ENCODE assay signal across 1 cellular context in the genomic region with DNA sequence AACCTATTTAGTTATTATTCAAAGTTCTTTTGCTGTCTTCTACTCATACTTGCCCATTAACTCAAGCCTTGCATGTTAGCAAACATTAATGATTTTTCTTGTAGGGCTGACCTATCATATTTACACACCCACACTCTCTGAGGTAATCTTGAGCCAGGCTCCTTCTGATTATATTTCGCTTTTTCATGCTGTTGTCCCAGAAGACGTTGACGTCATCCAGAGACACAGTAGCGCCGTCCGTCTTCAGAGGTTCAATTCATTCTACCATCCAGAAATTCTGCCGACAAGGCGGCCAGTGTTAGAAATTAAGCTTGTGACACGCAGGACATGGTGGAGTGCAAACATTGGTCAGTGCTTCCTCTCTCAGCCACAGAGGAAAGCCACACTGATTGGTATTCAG.
TF ChIP-seq lines count a peak whose summit lies in the region.

No MANE protein-coding gene starts in this region.

TF ChIP-seq in GM23338, 12 proteins besides CTCF, POLR2A, EP300 and RAD21 (continued from another document):
- TF ChIP-seq, protein P1, sequence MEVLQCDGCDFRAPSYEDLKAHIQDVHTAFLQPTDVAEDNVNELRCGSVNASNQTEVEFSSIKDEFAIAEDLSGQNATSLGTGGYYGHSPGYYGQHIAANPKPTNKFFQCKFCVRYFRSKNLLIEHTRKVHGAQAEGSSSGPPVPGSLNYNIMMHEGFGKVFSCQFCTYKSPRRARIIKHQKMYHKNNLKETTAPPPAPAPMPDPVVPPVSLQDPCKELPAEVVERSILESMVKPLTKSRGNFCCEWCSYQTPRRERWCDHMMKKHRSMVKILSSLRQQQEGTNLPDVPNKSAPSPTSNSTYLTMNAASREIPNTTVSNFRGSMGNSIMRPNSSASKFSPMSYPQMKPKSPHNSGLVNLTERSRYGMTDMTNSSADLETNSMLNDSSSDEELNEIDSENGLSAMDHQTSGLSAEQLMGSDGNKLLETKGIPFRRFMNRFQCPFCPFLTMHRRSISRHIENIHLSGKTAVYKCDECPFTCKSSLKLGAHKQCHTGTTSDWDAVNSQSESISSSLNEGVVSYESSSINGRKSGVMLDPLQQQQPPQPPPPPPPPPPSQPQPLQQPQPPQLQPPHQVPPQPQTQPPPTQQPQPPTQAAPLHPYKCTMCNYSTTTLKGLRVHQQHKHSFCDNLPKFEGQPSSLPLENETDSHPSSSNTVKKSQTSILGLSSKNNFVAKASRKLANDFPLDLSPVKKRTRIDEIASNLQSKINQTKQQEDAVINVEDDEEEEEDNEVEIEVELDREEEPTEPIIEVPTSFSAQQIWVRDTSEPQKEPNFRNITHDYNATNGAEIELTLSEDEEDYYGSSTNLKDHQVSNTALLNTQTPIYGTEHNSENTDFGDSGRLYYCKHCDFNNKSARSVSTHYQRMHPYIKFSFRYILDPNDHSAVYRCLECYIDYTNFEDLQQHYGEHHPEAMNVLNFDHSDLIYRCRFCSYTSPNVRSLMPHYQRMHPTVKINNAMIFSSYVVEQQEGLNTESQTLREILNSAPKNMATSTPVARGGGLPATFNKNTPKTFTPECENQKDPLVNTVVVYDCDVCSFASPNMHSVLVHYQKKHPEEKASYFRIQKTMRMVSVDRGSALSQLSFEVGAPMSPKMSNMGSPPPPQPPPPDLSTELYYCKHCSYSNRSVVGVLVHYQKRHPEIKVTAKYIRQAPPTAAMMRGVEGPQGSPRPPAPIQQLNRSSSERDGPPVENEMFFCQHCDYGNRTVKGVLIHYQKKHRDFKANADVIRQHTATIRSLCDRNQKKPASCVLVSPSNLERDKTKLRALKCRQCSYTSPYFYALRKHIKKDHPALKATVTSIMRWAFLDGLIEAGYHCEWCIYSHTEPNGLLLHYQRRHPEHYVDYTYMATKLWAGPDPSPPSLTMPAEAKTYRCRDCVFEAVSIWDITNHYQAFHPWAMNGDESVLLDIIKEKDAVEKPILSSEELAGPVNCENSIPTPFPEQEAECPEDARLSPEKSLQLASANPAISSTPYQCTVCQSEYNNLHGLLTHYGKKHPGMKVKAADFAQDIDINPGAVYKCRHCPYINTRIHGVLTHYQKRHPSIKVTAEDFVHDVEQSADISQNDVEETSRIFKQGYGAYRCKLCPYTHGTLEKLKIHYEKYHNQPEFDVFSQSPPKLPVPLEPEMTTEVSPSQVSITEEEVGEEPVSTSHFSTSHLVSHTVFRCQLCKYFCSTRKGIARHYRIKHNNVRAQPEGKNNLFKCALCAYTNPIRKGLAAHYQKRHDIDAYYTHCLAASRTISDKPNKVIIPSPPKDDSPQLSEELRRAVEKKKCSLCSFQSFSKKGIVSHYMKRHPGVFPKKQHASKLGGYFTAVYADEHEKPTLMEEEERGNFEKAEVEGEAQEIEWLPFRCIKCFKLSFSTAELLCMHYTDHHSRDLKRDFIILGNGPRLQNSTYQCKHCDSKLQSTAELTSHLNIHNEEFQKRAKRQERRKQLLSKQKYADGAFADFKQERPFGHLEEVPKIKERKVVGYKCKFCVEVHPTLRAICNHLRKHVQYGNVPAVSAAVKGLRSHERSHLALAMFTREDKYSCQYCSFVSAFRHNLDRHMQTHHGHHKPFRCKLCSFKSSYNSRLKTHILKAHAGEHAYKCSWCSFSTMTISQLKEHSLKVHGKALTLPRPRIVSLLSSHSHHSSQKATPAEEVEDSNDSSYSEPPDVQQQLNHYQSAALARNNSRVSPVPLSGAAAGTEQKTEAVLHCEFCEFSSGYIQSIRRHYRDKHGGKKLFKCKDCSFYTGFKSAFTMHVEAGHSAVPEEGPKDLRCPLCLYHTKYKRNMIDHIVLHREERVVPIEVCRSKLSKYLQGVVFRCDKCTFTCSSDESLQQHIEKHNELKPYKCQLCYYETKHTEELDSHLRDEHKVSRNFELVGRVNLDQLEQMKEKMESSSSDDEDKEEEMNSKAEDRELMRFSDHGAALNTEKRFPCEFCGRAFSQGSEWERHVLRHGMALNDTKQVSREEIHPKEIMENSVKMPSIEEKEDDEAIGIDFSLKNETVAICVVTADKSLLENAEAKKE (CRISPR knock-in tag; IDR thresholded peaks at IDR 0.05) = no peak
- TF ChIP-seq ETS1 (IDR thresholded peaks at IDR 0.05) (no peak), EZH2phosphoT487 (IDR thresholded peaks at IDR 0.05; ENCODE audit: unreplicated experiment) (no peak), EZH2 (IDR thresholded peaks at IDR 0.05; ENCODE audit: low read depth, unreplicated experiment) (no peak), JUNB (IDR thresholded peaks at IDR 0.05; ENCODE audit: unreplicated experiment) (no peak), ZNF114 (CRISPR knock-in tag; IDR thresholded peaks at IDR 0.05) (no peak), POLR2AphosphoS5 (IDR thresholded peaks at IDR 0.05; ENCODE audit: low read depth) (no peak), NANOG (IDR thresholded peaks at IDR 0.05; ENCODE audit: borderline replicate concordance) (no peak), STAT1 (IDR thresholded peaks at IDR 0.05; ENCODE audit: unreplicated experiment) (no peak)
- TF ChIP-seq, protein P2, sequence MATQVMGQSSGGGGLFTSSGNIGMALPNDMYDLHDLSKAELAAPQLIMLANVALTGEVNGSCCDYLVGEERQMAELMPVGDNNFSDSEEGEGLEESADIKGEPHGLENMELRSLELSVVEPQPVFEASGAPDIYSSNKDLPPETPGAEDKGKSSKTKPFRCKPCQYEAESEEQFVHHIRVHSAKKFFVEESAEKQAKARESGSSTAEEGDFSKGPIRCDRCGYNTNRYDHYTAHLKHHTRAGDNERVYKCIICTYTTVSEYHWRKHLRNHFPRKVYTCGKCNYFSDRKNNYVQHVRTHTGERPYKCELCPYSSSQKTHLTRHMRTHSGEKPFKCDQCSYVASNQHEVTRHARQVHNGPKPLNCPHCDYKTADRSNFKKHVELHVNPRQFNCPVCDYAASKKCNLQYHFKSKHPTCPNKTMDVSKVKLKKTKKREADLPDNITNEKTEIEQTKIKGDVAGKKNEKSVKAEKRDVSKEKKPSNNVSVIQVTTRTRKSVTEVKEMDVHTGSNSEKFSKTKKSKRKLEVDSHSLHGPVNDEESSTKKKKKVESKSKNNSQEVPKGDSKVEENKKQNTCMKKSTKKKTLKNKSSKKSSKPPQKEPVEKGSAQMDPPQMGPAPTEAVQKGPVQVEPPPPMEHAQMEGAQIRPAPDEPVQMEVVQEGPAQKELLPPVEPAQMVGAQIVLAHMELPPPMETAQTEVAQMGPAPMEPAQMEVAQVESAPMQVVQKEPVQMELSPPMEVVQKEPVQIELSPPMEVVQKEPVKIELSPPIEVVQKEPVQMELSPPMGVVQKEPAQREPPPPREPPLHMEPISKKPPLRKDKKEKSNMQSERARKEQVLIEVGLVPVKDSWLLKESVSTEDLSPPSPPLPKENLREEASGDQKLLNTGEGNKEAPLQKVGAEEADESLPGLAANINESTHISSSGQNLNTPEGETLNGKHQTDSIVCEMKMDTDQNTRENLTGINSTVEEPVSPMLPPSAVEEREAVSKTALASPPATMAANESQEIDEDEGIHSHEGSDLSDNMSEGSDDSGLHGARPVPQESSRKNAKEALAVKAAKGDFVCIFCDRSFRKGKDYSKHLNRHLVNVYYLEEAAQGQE (IDR thresholded peaks at IDR 0.05; ENCODE audit: unreplicated experiment) = no peak
